Comparison of ENCODE assay signal across 1 cellular context in the genomic region with DNA sequence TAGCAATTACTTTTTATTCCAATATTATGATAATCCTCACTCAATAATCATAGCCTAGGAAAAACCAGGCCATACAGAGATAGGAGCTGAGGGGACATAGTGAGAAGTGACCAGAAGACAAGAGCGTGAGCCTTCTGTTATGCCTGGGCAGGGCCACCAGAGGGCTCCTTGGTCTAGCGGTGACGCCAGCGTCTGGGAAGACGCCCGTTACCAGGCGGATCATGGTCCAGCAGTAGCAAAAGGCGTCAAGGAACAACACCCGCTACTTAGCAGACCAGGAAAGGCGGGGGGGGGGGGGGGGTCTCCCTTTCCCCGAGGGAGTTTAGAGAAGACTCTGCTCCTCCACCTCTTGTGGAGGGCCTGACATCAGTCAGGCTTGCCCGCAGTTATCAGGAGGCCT.
TF ChIP-seq lines count a peak whose summit lies in the region.

No MANE protein-coding gene starts in this region.

TF ChIP-seq in H1, 55 proteins besides CTCF, POLR2A, EP300 and RAD21:
- TF ChIP-seq, protein P1, sequence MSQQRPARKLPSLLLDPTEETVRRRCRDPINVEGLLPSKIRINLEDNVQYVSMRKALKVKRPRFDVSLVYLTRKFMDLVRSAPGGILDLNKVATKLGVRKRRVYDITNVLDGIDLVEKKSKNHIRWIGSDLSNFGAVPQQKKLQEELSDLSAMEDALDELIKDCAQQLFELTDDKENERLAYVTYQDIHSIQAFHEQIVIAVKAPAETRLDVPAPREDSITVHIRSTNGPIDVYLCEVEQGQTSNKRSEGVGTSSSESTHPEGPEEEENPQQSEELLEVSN (IDR thresholded peaks at IDR 0.05) = 0 out of 2 replicates have a peak, but pooled peaks have one; percentile 14
- peak; percentile 55 for TF ChIP-seq CREB1 (IDR thresholded peaks at IDR 0.05)
